ENCODE assay signal across 1 cellular context in genomic region chr7:3861371-3861770, GRCh38.
TF ChIP-seq lines count a peak whose summit lies in the region.

No MANE protein-coding gene starts in this region.

TF ChIP-seq in IMR-90, 13 proteins besides CTCF, POLR2A, EP300 and RAD21 (continued from another document):
- no peak for TF ChIP-seq USF2 (IDR thresholded peaks at IDR 0.05; ENCODE audit: low read depth, low read length)
- TF ChIP-seq BHLHE40 (IDR thresholded peaks at IDR 0.05; ENCODE audit: low read depth, low read length): no peak
- no peak for TF ChIP-seq MAFK (IDR thresholded peaks at IDR 0.05; ENCODE audit: low read depth, low read length)
- TF ChIP-seq FOS (IDR thresholded peaks at IDR 0.05; ENCODE audit: low read depth, low read length): no peak
- TF ChIP-seq MAZ (IDR thresholded peaks at IDR 0.05; ENCODE audit: borderline replicate concordance, low read depth, low read length): no peak
- TF ChIP-seq MXI1 (IDR thresholded peaks at IDR 0.05; ENCODE audit: borderline replicate concordance, low read depth, low read length): no peak
- no peak for TF ChIP-seq RFX5 (IDR thresholded peaks at IDR 0.05; ENCODE audit: low read depth, low read length)
- TF ChIP-seq RCOR1 (IDR thresholded peaks at IDR 0.05; ENCODE audit: insufficient replicate concordance, low read length): no peak
- no peak for TF ChIP-seq NFE2L2 (IDR thresholded peaks at IDR 0.05; ENCODE audit: low read depth, low read length)
- TF ChIP-seq CEBPB (IDR thresholded peaks at IDR 0.05; ENCODE audit: low read depth, low read length): no peak
- no peak for TF ChIP-seq ELK1 (IDR thresholded peaks at IDR 0.05; ENCODE audit: borderline replicate concordance, low read depth, low read length)
